ENCODE assay signal across 1 cellular context in genomic region chr4:156575430-156576073, GRCh38.
TF ChIP-seq lines count a peak whose summit lies in the region.

No MANE protein-coding gene starts in this region.

TF ChIP-seq in H1, 55 proteins besides CTCF, POLR2A, EP300 and RAD21 (continued from another document):
- TF ChIP-seq, protein P1, sequence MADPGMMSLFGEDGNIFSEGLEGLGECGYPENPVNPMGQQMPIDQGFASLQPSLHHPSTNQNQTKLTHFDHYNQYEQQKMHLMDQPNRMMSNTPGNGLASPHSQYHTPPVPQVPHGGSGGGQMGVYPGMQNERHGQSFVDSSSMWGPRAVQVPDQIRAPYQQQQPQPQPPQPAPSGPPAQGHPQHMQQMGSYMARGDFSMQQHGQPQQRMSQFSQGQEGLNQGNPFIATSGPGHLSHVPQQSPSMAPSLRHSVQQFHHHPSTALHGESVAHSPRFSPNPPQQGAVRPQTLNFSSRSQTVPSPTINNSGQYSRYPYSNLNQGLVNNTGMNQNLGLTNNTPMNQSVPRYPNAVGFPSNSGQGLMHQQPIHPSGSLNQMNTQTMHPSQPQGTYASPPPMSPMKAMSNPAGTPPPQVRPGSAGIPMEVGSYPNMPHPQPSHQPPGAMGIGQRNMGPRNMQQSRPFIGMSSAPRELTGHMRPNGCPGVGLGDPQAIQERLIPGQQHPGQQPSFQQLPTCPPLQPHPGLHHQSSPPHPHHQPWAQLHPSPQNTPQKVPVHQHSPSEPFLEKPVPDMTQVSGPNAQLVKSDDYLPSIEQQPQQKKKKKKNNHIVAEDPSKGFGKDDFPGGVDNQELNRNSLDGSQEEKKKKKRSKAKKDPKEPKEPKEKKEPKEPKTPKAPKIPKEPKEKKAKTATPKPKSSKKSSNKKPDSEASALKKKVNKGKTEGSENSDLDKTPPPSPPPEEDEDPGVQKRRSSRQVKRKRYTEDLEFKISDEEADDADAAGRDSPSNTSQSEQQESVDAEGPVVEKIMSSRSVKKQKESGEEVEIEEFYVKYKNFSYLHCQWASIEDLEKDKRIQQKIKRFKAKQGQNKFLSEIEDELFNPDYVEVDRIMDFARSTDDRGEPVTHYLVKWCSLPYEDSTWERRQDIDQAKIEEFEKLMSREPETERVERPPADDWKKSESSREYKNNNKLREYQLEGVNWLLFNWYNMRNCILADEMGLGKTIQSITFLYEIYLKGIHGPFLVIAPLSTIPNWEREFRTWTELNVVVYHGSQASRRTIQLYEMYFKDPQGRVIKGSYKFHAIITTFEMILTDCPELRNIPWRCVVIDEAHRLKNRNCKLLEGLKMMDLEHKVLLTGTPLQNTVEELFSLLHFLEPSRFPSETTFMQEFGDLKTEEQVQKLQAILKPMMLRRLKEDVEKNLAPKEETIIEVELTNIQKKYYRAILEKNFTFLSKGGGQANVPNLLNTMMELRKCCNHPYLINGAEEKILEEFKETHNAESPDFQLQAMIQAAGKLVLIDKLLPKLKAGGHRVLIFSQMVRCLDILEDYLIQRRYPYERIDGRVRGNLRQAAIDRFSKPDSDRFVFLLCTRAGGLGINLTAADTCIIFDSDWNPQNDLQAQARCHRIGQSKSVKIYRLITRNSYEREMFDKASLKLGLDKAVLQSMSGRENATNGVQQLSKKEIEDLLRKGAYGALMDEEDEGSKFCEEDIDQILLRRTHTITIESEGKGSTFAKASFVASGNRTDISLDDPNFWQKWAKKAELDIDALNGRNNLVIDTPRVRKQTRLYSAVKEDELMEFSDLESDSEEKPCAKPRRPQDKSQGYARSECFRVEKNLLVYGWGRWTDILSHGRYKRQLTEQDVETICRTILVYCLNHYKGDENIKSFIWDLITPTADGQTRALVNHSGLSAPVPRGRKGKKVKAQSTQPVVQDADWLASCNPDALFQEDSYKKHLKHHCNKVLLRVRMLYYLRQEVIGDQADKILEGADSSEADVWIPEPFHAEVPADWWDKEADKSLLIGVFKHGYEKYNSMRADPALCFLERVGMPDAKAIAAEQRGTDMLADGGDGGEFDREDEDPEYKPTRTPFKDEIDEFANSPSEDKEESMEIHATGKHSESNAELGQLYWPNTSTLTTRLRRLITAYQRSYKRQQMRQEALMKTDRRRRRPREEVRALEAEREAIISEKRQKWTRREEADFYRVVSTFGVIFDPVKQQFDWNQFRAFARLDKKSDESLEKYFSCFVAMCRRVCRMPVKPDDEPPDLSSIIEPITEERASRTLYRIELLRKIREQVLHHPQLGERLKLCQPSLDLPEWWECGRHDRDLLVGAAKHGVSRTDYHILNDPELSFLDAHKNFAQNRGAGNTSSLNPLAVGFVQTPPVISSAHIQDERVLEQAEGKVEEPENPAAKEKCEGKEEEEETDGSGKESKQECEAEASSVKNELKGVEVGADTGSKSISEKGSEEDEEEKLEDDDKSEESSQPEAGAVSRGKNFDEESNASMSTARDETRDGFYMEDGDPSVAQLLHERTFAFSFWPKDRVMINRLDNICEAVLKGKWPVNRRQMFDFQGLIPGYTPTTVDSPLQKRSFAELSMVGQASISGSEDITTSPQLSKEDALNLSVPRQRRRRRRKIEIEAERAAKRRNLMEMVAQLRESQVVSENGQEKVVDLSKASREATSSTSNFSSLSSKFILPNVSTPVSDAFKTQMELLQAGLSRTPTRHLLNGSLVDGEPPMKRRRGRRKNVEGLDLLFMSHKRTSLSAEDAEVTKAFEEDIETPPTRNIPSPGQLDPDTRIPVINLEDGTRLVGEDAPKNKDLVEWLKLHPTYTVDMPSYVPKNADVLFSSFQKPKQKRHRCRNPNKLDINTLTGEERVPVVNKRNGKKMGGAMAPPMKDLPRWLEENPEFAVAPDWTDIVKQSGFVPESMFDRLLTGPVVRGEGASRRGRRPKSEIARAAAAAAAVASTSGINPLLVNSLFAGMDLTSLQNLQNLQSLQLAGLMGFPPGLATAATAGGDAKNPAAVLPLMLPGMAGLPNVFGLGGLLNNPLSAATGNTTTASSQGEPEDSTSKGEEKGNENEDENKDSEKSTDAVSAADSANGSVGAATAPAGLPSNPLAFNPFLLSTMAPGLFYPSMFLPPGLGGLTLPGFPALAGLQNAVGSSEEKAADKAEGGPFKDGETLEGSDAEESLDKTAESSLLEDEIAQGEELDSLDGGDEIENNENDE (IDR thresholded peaks at IDR 0.05; ENCODE audit: insufficient replicate concordance, low read length): no peak
- TF ChIP-seq RNF2 (IDR thresholded peaks at IDR 0.05; ENCODE audit: borderline replicate concordance, low read depth, low read length, missing control alignments, poor library complexity, severe bottlenecking) (no peak), SP2 (IDR thresholded peaks at IDR 0.05; ENCODE audit: low read length) (no peak), SAP30 (IDR thresholded peaks at IDR 0.05; ENCODE audit: insufficient read depth, insufficient replicate concordance, low read length) (no peak)
